22 cellular contexts compared by ENCODE assay signal in the genomic region with DNA sequence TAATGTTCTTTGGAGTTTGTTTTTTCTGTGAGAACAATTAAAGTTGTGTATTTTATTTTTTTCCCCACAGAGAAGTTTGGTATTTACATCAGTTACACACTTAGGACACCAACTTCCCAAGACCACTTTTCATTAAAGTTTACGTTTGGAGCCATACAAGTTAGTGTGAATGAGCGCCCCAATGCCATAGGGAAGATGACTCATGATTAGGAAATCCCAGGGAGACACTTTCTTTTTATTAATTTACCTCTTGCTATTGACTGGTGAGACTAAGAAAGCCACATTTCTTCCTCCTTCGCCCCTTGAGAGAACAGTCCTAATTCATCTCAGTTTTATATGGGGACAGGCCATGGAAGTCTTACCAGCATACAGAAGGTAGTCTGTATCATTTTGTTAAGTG.
"Had no signal": no experiment of that assay in that cellular context is flagged by ENCODE, and none has a peak within 500 bp of the region (broad histone marks: within the 10 kb centered on the region; RNA-seq: fewer than 3 reads in every experiment).

No MANE protein-coding gene starts in this region.

- H3K27ac ChIP-seq: esophagus squamous epithelium, left ventricle myocardium inferior, lower lobe of right lung, pancreas, right lobe of liver, suprapubic skin, tibial artery, upper lobe of right lung, vagina had no signal

- H3K9me3 ChIP-seq: right lobe of liver, upper lobe of right lung, vagina had no signal

- H3K36me3 Mint-ChIP-seq: immature natural killer cell; naive B cell; stimulated activated effector memory CD8-positive, alpha-beta T cell treated with anti-CD3 and anti-CD28 coated beads, Interleukin-12 subunit alpha, Interleukin-12 subunit beta, amount 100 ng/mL, for 72 hours had no signal

- DNase-seq: effector memory CD4-positive, alpha-beta T cell; esophagus squamous epithelium; immature natural killer cell; kidney; left cardiac atrium; left ventricle myocardium inferior; lower lobe of right lung; mesendoderm; naive B cell; occipital lobe; pancreas; right lobe of liver; stimulated activated CD4-positive, alpha-beta T cell treated with anti-CD3 and anti-CD28 coated beads, Interleukin-4, amount 100 ng/mL, for 1 hour; stimulated activated CD8-positive, alpha-beta memory T cell treated with anti-CD3 and anti-CD28 coated beads, Interleukin-4, amount 100 ng/mL, for 48 hours; stimulated activated naive CD8-positive, alpha-beta T cell treated with anti-CD3 and anti-CD28 coated beads, Interleukin-15, Interleukin-2, amounts not matched to agents 100 U/mL and 50 U/mL, for 24 hours; tibial artery; upper lobe of right lung had no signal

- ATAC-seq: left cardiac atrium; lower lobe of right lung; pancreas; right lobe of liver; stimulated activated effector memory CD8-positive, alpha-beta T cell treated with anti-CD3 and anti-CD28 coated beads, Interleukin-12 subunit alpha, Interleukin-12 subunit beta, amount 100 ng/mL, for 72 hours; stimulated activated naive CD8-positive, alpha-beta T cell treated with anti-CD3 and anti-CD28 coated beads, Interleukin-15, Interleukin-2, amounts not matched to agents 100 U/mL and 50 U/mL, for 24 hours; upper lobe of right lung had no signal

- H3K4me1 Mint-ChIP-seq: immature natural killer cell; naive B cell; nephron; stimulated activated effector memory CD8-positive, alpha-beta T cell treated with anti-CD3 and anti-CD28 coated beads, Interleukin-12 subunit alpha, Interleukin-12 subunit beta, amount 100 ng/mL, for 72 hours had no signal

- H3K4me1 ChIP-seq: esophagus squamous epithelium, left ventricle myocardium inferior, lower lobe of right lung, pancreas, right lobe of liver, suprapubic skin, upper lobe of right lung, vagina had no signal

- H3K27me3 Mint-ChIP-seq: naive B cell, progenitor cell of endocrine pancreas had no signal

- H3K27ac Mint-ChIP-seq: immature natural killer cell; naive B cell; nephron; progenitor cell of endocrine pancreas; stimulated activated effector memory CD8-positive, alpha-beta T cell treated with anti-CD3 and anti-CD28 coated beads, Interleukin-12 subunit alpha, Interleukin-12 subunit beta, amount 100 ng/mL, for 72 hours had no signal

- H3K4me3 Mint-ChIP-seq: immature natural killer cell; naive B cell; nephron; stimulated activated effector memory CD8-positive, alpha-beta T cell treated with anti-CD3 and anti-CD28 coated beads, Interleukin-12 subunit alpha, Interleukin-12 subunit beta, amount 100 ng/mL, for 72 hours had no signal

- H3K36me3 ChIP-seq: esophagus squamous epithelium, left ventricle myocardium inferior, lower lobe of right lung, pancreas, right lobe of liver, suprapubic skin, tibial artery, upper lobe of right lung, vagina had no signal

- H3K27me3 ChIP-seq: esophagus squamous epithelium, pancreas, right lobe of liver, suprapubic skin, tibial artery, upper lobe of right lung, vagina had no signal

- FAIRE-seq: kidney, pancreas had no signal

- H3K4me3 ChIP-seq: esophagus squamous epithelium, left ventricle myocardium inferior, lower lobe of right lung, pancreas, right lobe of liver, suprapubic skin, tibial artery, upper lobe of right lung, vagina had no signal
